In the genomic region with DNA sequence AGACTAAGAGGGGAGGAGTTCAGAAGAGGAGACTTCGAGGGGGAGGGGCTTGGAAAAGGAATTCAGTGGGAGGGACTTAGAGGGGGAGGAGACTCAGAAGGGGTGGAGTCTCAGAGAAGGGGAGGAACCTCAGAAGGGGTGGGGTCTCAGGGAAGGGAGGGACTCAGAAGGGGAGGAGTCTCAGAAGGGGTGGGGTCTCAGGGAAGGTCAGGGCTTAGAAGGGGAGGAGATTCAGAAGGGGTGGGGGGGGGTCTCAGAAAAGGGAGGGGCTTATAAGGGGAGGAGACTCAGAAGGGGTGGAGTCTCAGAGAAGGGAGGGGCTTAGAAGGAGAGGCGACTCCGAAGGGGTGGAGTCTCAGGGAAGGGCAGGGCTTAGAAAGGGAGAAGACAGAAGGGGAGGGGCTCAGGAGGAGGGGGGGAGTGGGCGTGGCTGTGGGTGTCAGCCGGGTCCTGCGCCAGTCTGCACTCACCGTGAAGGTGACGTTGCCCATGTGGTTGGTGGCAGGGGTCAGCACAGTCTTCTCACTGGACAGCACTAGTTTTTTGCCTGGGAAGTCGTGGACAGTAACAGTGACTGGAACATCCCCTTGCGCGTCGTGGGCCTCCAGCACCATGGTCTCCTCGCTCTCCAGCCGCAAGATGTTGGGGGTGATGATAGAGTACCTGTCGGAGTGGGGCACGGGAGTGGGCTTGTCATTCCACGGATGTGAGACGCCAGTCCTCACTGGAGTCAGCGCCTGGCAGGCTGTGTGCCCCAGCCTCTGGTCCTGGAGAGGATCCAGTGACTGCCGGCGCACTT, we compare ENCODE assay signal across 1 cellular context.
TF ChIP-seq lines count a peak whose summit lies in the region.

No MANE protein-coding gene starts in this region.

TF ChIP-seq in HepG2, 621 proteins besides CTCF, POLR2A, EP300 and RAD21 (continued from another document and continues in another):
- TF ChIP-seq ZHX1 (CRISPR knock-in tag; IDR thresholded peaks at IDR 0.05; ENCODE audit: low read depth) (0 out of 2 replicates have a peak, but pooled peaks have one; percentile 13), ZFP37 (CRISPR knock-in tag; IDR thresholded peaks at IDR 0.05; ENCODE audit: borderline replicate concordance) (peak; percentile 73; the same call in 1 of the 2 replicates), ZNF572 (CRISPR knock-in tag; IDR thresholded peaks at IDR 0.05) (0 out of 2 replicates have a peak, but pooled peaks have one; percentile 42), PAF1 (CRISPR knock-in tag; IDR thresholded peaks at IDR 0.05) (peak; percentile 96; the same call in 1 of the 2 replicates), MXD1 (CRISPR knock-in tag; IDR thresholded peaks at IDR 0.05) (peak; percentile 86), ZNF138 (CRISPR knock-in tag; IDR thresholded peaks at IDR 0.05; ENCODE audit: low read depth) (0 out of 2 replicates have a peak, but pooled peaks have one; percentile 63), HDAC1 (CRISPR knock-in tag; IDR thresholded peaks at IDR 0.05) (peak; percentile 82), REPIN1 (CRISPR knock-in tag; IDR thresholded peaks at IDR 0.05; ENCODE audit: borderline replicate concordance, low read depth) (peak; percentile 63; the same call in 1 of the 2 replicates), POLR2AphosphoS5 (IDR thresholded peaks at IDR 0.05; ENCODE audit: low read depth, low read length) (peak; percentile 56), NFYB (CRISPR knock-in tag; IDR thresholded peaks at IDR 0.05) (peak; percentile 36; the same call in 1 of the 2 replicates), GABPB1 (CRISPR knock-in tag; IDR thresholded peaks at IDR 0.05) (peak; percentile 36), CREBL2 (CRISPR knock-in tag; IDR thresholded peaks at IDR 0.05; ENCODE audit: borderline replicate concordance) (no peak), ZNF747 (CRISPR knock-in tag; IDR thresholded peaks at IDR 0.05; ENCODE audit: borderline replicate concordance) (0 out of 2 replicates have a peak, but pooled peaks have one; percentile 65), DRAP1 (CRISPR knock-in tag; IDR thresholded peaks at IDR 0.05) (peak; percentile 60), SMARCE1 (IDR thresholded peaks at IDR 0.05; ENCODE audit: borderline replicate concordance) (no peak), ZBTB38 (CRISPR knock-in tag; IDR thresholded peaks at IDR 0.05) (peak; percentile 55; the same call in 1 of the 2 replicates), EED (CRISPR knock-in tag; IDR thresholded peaks at IDR 0.05) (0 out of 2 replicates have a peak, but pooled peaks have one; percentile 54), SP4 (CRISPR knock-in tag; IDR thresholded peaks at IDR 0.05) (peak; percentile 86), HNF4A (CRISPR knock-in tag; IDR thresholded peaks at IDR 0.05) (peak; percentile 12; the same call in 1 of the 2 replicates), MYPOP (CRISPR knock-in tag; IDR thresholded peaks at IDR 0.05) (no peak), ATF2 (CRISPR knock-in tag; IDR thresholded peaks at IDR 0.05) (0 out of 2 replicates have a peak, but pooled peaks have one; percentile 38), ZNF883 (CRISPR knock-in tag; IDR thresholded peaks at IDR 0.05; ENCODE audit: not compliant biosample characterization) (peak; percentile 28), MED13 (CRISPR knock-in tag; IDR thresholded peaks at IDR 0.05) (peak; percentile 39; the same call in 1 of the 2 replicates), PITX1 (CRISPR knock-in tag; IDR thresholded peaks at IDR 0.05) (peak; percentile 55), SKI (IDR thresholded peaks at IDR 0.05; ENCODE audit: partially characterized antibody) (peak; percentile 19), THAP7 (CRISPR knock-in tag; IDR thresholded peaks at IDR 0.05) (peak; percentile 58; the same call in 1 of the 2 replicates), HOXA9 (CRISPR knock-in tag; IDR thresholded peaks at IDR 0.05; ENCODE audit: borderline replicate concordance) (no peak), ZNF24 (IDR thresholded peaks at IDR 0.05) (no peak), ESRRA (CRISPR knock-in tag; IDR thresholded peaks at IDR 0.05; ENCODE audit: low read depth) (no peak), CREM (IDR thresholded peaks at IDR 0.05) (peak; percentile 52; the same call in 1 of the 2 replicates), CREM (CRISPR knock-in tag; IDR thresholded peaks at IDR 0.05) (no peak), NR2C2 (CRISPR knock-in tag; IDR thresholded peaks at IDR 0.05; ENCODE audit: borderline replicate concordance) (0 out of 2 replicates have a peak, but pooled peaks have one; percentile 36), ZNF704 (CRISPR knock-in tag; IDR thresholded peaks at IDR 0.05; ENCODE audit: borderline replicate concordance) (no peak), HDAC2 (CRISPR knock-in tag; IDR thresholded peaks at IDR 0.05) (no peak), ZNF607 (CRISPR knock-in tag; IDR thresholded peaks at IDR 0.05; ENCODE audit: borderline replicate concordance) (peak; percentile 74; the same call in 1 of the 2 replicates), ZFP91 (CRISPR knock-in tag; IDR thresholded peaks at IDR 0.05; ENCODE audit: borderline replicate concordance) (peak; percentile 80; the same call in 1 of the 2 replicates), MAZ (IDR thresholded peaks at IDR 0.05; ENCODE audit: borderline replicate concordance, low read depth, low read length) (peak; percentile 82; the same call in 1 of the 2 replicates), MAZ (CRISPR knock-in tag; IDR thresholded peaks at IDR 0.05; ENCODE audit: low read depth) (peak; percentile 74; the same call in 1 of the 2 replicates), REL (CRISPR knock-in tag; conservative IDR thresholded peaks at IDR 0.05) (no peak)
- TF ChIP-seq, protein P1, sequence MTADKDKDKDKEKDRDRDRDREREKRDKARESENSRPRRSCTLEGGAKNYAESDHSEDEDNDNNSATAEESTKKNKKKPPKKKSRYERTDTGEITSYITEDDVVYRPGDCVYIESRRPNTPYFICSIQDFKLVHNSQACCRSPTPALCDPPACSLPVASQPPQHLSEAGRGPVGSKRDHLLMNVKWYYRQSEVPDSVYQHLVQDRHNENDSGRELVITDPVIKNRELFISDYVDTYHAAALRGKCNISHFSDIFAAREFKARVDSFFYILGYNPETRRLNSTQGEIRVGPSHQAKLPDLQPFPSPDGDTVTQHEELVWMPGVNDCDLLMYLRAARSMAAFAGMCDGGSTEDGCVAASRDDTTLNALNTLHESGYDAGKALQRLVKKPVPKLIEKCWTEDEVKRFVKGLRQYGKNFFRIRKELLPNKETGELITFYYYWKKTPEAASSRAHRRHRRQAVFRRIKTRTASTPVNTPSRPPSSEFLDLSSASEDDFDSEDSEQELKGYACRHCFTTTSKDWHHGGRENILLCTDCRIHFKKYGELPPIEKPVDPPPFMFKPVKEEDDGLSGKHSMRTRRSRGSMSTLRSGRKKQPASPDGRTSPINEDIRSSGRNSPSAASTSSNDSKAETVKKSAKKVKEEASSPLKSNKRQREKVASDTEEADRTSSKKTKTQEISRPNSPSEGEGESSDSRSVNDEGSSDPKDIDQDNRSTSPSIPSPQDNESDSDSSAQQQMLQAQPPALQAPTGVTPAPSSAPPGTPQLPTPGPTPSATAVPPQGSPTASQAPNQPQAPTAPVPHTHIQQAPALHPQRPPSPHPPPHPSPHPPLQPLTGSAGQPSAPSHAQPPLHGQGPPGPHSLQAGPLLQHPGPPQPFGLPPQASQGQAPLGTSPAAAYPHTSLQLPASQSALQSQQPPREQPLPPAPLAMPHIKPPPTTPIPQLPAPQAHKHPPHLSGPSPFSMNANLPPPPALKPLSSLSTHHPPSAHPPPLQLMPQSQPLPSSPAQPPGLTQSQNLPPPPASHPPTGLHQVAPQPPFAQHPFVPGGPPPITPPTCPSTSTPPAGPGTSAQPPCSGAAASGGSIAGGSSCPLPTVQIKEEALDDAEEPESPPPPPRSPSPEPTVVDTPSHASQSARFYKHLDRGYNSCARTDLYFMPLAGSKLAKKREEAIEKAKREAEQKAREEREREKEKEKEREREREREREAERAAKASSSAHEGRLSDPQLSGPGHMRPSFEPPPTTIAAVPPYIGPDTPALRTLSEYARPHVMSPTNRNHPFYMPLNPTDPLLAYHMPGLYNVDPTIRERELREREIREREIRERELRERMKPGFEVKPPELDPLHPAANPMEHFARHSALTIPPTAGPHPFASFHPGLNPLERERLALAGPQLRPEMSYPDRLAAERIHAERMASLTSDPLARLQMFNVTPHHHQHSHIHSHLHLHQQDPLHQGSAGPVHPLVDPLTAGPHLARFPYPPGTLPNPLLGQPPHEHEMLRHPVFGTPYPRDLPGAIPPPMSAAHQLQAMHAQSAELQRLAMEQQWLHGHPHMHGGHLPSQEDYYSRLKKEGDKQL (CRISPR knock-in tag; IDR thresholded peaks at IDR 0.05; ENCODE audit: low read depth), result no peak
- TF ChIP-seq, protein P2, sequence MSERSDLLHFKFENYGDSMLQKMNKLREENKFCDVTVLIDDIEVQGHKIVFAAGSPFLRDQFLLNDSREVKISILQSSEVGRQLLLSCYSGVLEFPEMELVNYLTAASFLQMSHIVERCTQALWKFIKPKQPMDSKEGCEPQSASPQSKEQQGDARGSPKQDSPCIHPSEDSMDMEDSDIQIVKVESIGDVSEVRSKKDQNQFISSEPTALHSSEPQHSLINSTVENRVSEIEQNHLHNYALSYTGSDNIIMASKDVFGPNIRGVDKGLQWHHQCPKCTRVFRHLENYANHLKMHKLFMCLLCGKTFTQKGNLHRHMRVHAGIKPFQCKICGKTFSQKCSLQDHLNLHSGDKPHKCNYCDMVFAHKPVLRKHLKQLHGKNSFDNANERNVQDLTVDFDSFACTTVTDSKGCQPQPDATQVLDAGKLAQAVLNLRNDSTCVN (CRISPR knock-in tag; IDR thresholded peaks at IDR 0.05; ENCODE audit: borderline replicate concordance), result peak; percentile 35; the same call in 1 of the 2 replicates
